Comparison of ENCODE assay signal across 10 cellular contexts in the genomic region with DNA sequence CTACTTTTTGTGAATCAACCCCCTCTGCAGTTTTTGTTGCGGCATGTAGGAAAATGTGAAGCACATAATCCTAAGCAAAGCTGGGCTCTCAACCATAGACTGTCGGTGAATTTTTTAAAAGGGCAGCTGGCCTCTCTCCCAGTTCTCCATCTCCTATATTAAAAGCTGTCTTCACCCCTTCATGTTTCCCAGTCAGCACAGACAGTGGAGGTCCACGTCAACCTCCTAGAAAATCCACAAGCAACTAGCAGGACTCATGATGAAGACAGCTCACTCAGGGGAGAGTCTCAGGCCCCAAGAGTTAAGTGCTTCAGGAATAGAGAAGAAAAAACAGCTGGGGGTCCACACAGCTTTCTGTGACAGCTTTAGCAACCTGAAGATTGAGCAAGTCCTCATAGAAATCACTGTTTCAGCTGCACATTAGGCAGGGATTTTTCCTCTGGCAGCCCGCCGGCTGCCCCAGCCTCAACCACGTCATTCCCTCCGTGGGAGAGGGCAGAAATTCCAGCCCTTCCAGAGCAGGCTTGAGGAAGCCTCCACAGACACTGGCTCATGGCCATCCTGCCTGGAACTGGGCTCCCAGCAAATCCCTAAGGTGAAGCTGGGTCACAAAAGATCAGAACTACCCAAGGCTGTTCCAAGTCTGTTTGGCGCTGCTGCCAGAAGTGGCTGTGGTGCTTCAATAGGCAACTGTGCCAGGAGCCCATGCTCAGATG. TPM values are rescaled to one million over a fixed set of nuclear protein-coding genes. Genes with fewer than 3 reads are reported as not detected.
DNase-seq lines count a peak whose midpoint lies in the region; ATAC-seq, FAIRE-seq and TF ChIP-seq lines count a peak whose summit lies in the region.
"Had no signal": no experiment of that assay in that cellular context is flagged by ENCODE, and none has a peak within 500 bp of the region (broad histone marks: within the 10 kb centered on the region; RNA-seq: fewer than 3 reads in every experiment).

No MANE protein-coding gene starts in this region.

- dilution Hi-C loops in keratinocyte (cut with MboI; ENCODE audit: extremely low pct_ligation_motif_present, low sequenced_read_pairs): no loop called here

- peak overlapping the region; percentile 38 for H3K4me2 ChIP-seq in keratinocyte (ENCODE audit: control insufficient read depth, extremely low read depth, insufficient read depth, low read depth, low read length)

- H3K27ac ChIP-seq in keratinocyte (ENCODE audit: control insufficient read depth, insufficient read depth, low read length) (no peak overlapping the region), skin epidermis (peak overlapping the region in 16 of 21 experiments; percentile 17 to 82 (median 58))

- no peak overlapping the region for H2AFZ ChIP-seq in keratinocyte (ENCODE audit: control insufficient read depth, low read length)

- no peaks in the 10 kb centered on the region for H3K79me2 ChIP-seq in keratinocyte (ENCODE audit: control insufficient read depth, insufficient read depth, low read length)

- TF ChIP-seq CTCF in cardiac fibroblast (IDR thresholded peaks at IDR 0.05; ENCODE audit: low read depth, low read length) (no peak), keratinocyte (optimal IDR thresholded peaks at IDR 0.05 in 1 of 3, IDR thresholded peaks at IDR 0.05 in 1 of 3, conservative IDR thresholded peaks at IDR 0.05 in 1 of 3; ENCODE audit: extremely low read depth in 1 of 3, insufficient read depth in 2 of 3, low read length in 3 of 3) (no peak)

- no peaks in the 10 kb centered on the region for H4K20me1 ChIP-seq in keratinocyte (ENCODE audit: control insufficient read depth, extremely low read depth, insufficient read depth, low read length)

- no peak overlapping the region for H3K9ac ChIP-seq in keratinocyte (ENCODE audit: control insufficient read depth, extremely low read depth, insufficient read depth, low read length)

- H3K4me3 ChIP-seq in cardiac fibroblast (replicated peaks in 1 of 2; ENCODE audit: low read depth in 2 of 2, low read length in 2 of 2) (no peak overlapping the region), keratinocyte (ENCODE audit: control insufficient read depth in 2 of 3, extremely low read depth in 1 of 3, insufficient read depth in 2 of 3, low read depth in 1 of 3, low read length in 3 of 3) (no peak overlapping the region), skin epidermis (no peak overlapping the region)

- no peak for ATAC-seq in HG02759 (IDR thresholded peaks at IDR 0.05; ENCODE audit: unreplicated experiment)
- ATAC-seq in HG03469 (IDR thresholded peaks at IDR 0.05; ENCODE audit: unreplicated experiment): no peak

- H3K9me1 ChIP-seq in keratinocyte (ENCODE audit: control insufficient read depth, extremely low read depth, insufficient read depth, low read length): no peaks in the 10 kb centered on the region

- no peaks in the 10 kb centered on the region for H3K9me3 ChIP-seq in keratinocyte (ENCODE audit: control insufficient read depth, low read depth, low read length)

- no peaks in the 10 kb centered on the region for H3K27me3 ChIP-seq in keratinocyte (ENCODE audit: control insufficient read depth, extremely low read depth, insufficient read depth, low read length)

- H3K4me1 ChIP-seq in keratinocyte (ENCODE audit: control insufficient read depth, extremely low read depth, insufficient read depth, low read length): peaks cover 10% of the 10 kb centered on the region

- DNase-seq in EL (peak; percentile 77), cardiac fibroblast (ENCODE audit: low read depth in 2 of 2) (peak; percentile 84 to 97), keratinocyte (ENCODE audit: low read depth, low spot score) (no peak), NCI-H146 (lab: John Stamatoyannopoulos, UW) (no peak), NCI-H187 (lab: John Stamatoyannopoulos, UW) (no peak)
- DNase-seq: activated CD8-positive, alpha-beta memory T cell treated with anti-CD3 and anti-CD28 coated beads, Interleukin-2, amount 50 U/mL, for 4 hours; mesendoderm had no signal

- no peak for FAIRE-seq in keratinocyte (lab: Jason Lieb, UNC)

- peaks cover 0 to 1% of the 10 kb centered on the region in 2 experiments for H3K36me3 ChIP-seq in keratinocyte (ENCODE audit: control insufficient read depth in 2 of 2, extremely low read depth in 1 of 2, insufficient read depth in 2 of 2, low read length in 2 of 2)

RNA-seq across cellular contexts. Expression of a gene that starts 15.3 kb away (rescaled TPM):
- 7.8 to 11.6 TPM (median 9.1 TPM) in 3 replicates for polyA plus RNA-seq in keratinocyte
- polyA plus RNA-seq in keratinocyte (2011; ENCODE audit: low read depth): 1.8 TPM
- 7.9 and 9.2 TPM in 2 replicates for polyA plus RNA-seq in keratinocyte (2011; cell fraction: cytosol; rRNA removed)
- 15.0 and 18.0 TPM in 2 replicates for polyA plus RNA-seq in keratinocyte (2011; cell fraction: nucleus; rRNA removed)
- 2.7 and 10.2 TPM in 2 replicates for polyA plus RNA-seq in keratinocyte (2012; ENCODE audit: low replicate concordance)
- 25.9 to 76.1 TPM (median 26.9 TPM) in 3 replicates for polyA minus RNA-seq in keratinocyte
- polyA minus RNA-seq in keratinocyte (2011; cell fraction: cytosol; rRNA and poly(A)+ RNA removed): 15.5 TPM
- 10.8 and 21.3 TPM in 2 replicates for polyA minus RNA-seq in keratinocyte (2011; cell fraction: nucleus; rRNA and poly(A)+ RNA removed)

RNA-seq across cellular contexts. Expression of a gene that starts 57.3 kb away (rescaled TPM):
- 27.2 to 62.5 TPM (median 31.3 TPM) in 3 replicates for polyA plus RNA-seq in keratinocyte
- polyA plus RNA-seq in keratinocyte (2011; ENCODE audit: low read depth): 40.3 TPM
- polyA plus RNA-seq in keratinocyte (2011; cell fraction: cytosol; rRNA removed): 28.0 and 42.7 TPM in 2 replicates
- polyA plus RNA-seq in keratinocyte (2011; cell fraction: nucleus; rRNA removed): 11.5 and 25.3 TPM in 2 replicates
- 25.1 and 30.3 TPM in 2 replicates for polyA plus RNA-seq in keratinocyte (2012; ENCODE audit: low replicate concordance)
- polyA minus RNA-seq in keratinocyte: 3.2 to 30.3 TPM (median 10.9 TPM) in 3 replicates
- 22.6 TPM for polyA minus RNA-seq in keratinocyte (2011; cell fraction: cytosol; rRNA and poly(A)+ RNA removed)
- polyA minus RNA-seq in keratinocyte (2011; cell fraction: nucleus; rRNA and poly(A)+ RNA removed): 4.5 and 8.5 TPM in 2 replicates

Comparison
In these comparisons a context has a peak if more than half of its experiments do, and no peak if none do; other contexts are left out.
1. DNase-seq: peak in EL (single experiment) and cardiac fibroblast (2 of 2); none in keratinocyte (single experiment), NCI-H146 (single experiment) and NCI-H187 (0 of 2).